ENCODE assay signal across 8 cellular contexts in genomic region chr14:77031680-77032482, GRCh38. TPM values are rescaled to one million over a fixed set of nuclear protein-coding genes. Genes with fewer than 3 reads are reported as not detected.
DNase-seq lines count a peak whose midpoint lies in the region; ATAC-seq, FAIRE-seq and TF ChIP-seq lines count a peak whose summit lies in the region.

No MANE protein-coding gene starts in this region.

- H3K9ac ChIP-seq in HUES48 (ENCODE audit: low read depth, low read length) = no peak overlapping the region

- H3K4me3 ChIP-seq in HUES48 (ENCODE audit: low read depth, low read length) (no peak overlapping the region), heart left ventricle (peak overlapping the region in 4 of 12 donors; percentile 53 to 62 (median 60)), small intestine (ENCODE audit: low read depth in 1 of 2, low read length in 2 of 2) (no peak overlapping the region)

- H3K4me3 Mint-ChIP-seq in activated CD4-positive, alpha-beta memory T cell treated with anti-CD3 and anti-CD28 coated beads for 36 hours = peak overlapping the region; percentile 94

- H3K27me3 ChIP-seq in HUES48 (ENCODE audit: control insufficient read depth, insufficient read depth, low read length) (peaks cover 3% of the 10 kb centered on the region; the same call in 1 of the 2 replicates), heart left ventricle (no peaks in the 10 kb centered on the region), small intestine (ENCODE audit: control insufficient read depth in 2 of 2, insufficient read depth in 2 of 2, low read length in 2 of 2) (no peaks in the 10 kb centered on the region)

- FAIRE-seq in small intestine (lab: Jason Lieb, UNC) (no peak), GM12892 (lab: Jason Lieb, UNC) (no peak)

- CTCF ChIA-PET in activated CD4-positive, alpha-beta memory T cell treated with anti-CD3 and anti-CD28 coated beads for 36 hours (lab: Charles Lee) = interaction anchor here (0.6 to 4.7 kb wide), 5 partner anchors 8 to 115 kb away, joined by 3 to 23 read pairs (median 6); no protein-coding TSS in a partner anchor

- ATAC-seq in heart left ventricle = no peak
- no peak for ATAC-seq in GM21825 (IDR thresholded peaks at IDR 0.05; ENCODE audit: unreplicated experiment)
- no peak for ATAC-seq in GM18868 (IDR thresholded peaks at IDR 0.05; ENCODE audit: unreplicated experiment)

- POLR2A ChIA-PET in activated CD4-positive, alpha-beta memory T cell treated with anti-CD3 and anti-CD28 coated beads for 36 hours (lab: Charles Lee) = interaction anchor here (1.1 to 3.0 kb wide), 3 partner anchors 11 to 85 kb away, joined by 5 to 17 read pairs (median 8); no protein-coding TSS in a partner anchor

- H3K27ac ChIP-seq in HUES48 (ENCODE audit: low read depth, low read length) (peak overlapping the region; percentile 93), heart left ventricle (peak overlapping the region; percentile 96 to 100 (median 100)), small intestine (ENCODE audit: low read depth in 1 of 2, low read length in 1 of 2) (peak overlapping the region; percentile 67 to 94)

- peak; percentile 44 for DNase-seq in activated CD4-positive, alpha-beta memory T cell treated with anti-CD3 and anti-CD28 coated beads for 36 hours
- DNase-seq in heart left ventricle = peak in 3 of 5 donors; percentile 40 to 68 (median 65)
- DNase-seq in small intestine = no peak
- no peak for DNase-seq in GM12892 (ENCODE audit: insufficient read length)
- no peak for DNase-seq in cerebellar nuclear complex (lab: John Stamatoyannopoulos, UW)

- intact Hi-C loops in activated CD4-positive, alpha-beta memory T cell treated with anti-CD3 and anti-CD28 coated beads for 36 hours (cut with micrococcal nuclease) = loop anchor here (1.0 to 10.0 kb wide), 3 partner anchors 8 to 1477 kb away; no protein-coding TSS in a partner anchor
- intact Hi-C loops in heart left ventricle (cut with DNase I) = loop anchor here in 1 of 10 donors (2.0 kb wide), 1 partner anchor 113 kb away; no protein-coding TSS in a partner anchor

- no peak for TF ChIP-seq CTCF in heart left ventricle (IDR thresholded peaks at IDR 0.05)

- 32 to 39% (median 37%) methylated on average over 9 of the region's 9 CpGs for WGBS in heart left ventricle, 4 donors
- 33 to 50% (median 40%) methylated on average over 9 of the region's 9 CpGs for WGBS in small intestine, 3 donors

- TF ChIP-seq POLR2A in heart left ventricle (IDR thresholded peaks at IDR 0.05) (no peak), GM12892 (IDR thresholded peaks at IDR 0.05; ENCODE audit: low read depth, low read length) (no peak)

- H3K27ac Mint-ChIP-seq in activated CD4-positive, alpha-beta memory T cell treated with anti-CD3 and anti-CD28 coated beads for 36 hours = peak overlapping the region; percentile 98

- H3K36me3 Mint-ChIP-seq in activated CD4-positive, alpha-beta memory T cell treated with anti-CD3 and anti-CD28 coated beads for 36 hours = peaks cover 8% of the 10 kb centered on the region

- H3K9me3 ChIP-seq in HUES48 (ENCODE audit: control insufficient read depth, insufficient read depth, low read length) (no peaks in the 10 kb centered on the region), heart left ventricle (no peaks in the 10 kb centered on the region), small intestine (ENCODE audit: control insufficient read depth, low read depth) (no peaks in the 10 kb centered on the region)

- H3K9me3 Mint-ChIP-seq in activated CD4-positive, alpha-beta memory T cell treated with anti-CD3 and anti-CD28 coated beads for 36 hours = no peaks in the 10 kb centered on the region

- H3K36me3 ChIP-seq in HUES48 (ENCODE audit: control insufficient read depth, insufficient read depth, low read length) (no peaks in the 10 kb centered on the region), heart left ventricle (no peaks in the 10 kb centered on the region), small intestine (ENCODE audit: control insufficient read depth in 2 of 2, insufficient read depth in 2 of 2, low read length in 2 of 2) (no peaks in the 10 kb centered on the region)

- H3K27me3 Mint-ChIP-seq in activated CD4-positive, alpha-beta memory T cell treated with anti-CD3 and anti-CD28 coated beads for 36 hours = no peaks in the 10 kb centered on the region

- H3K4me1 ChIP-seq in HUES48 (ENCODE audit: control insufficient read depth, insufficient read depth, low read length) (peaks cover 44% of the 10 kb centered on the region), heart left ventricle (peaks cover 14 to 81% (median 55%) of the 10 kb centered on the region in 12 donors), small intestine (ENCODE audit: control insufficient read depth in 2 of 2, insufficient read depth in 1 of 2, low read depth in 1 of 2, low read length in 1 of 2) (peaks cover 0 to 9% of the 10 kb centered on the region in 2 donors)

- peaks cover 54% of the 10 kb centered on the region for H3K4me1 Mint-ChIP-seq in activated CD4-positive, alpha-beta memory T cell treated with anti-CD3 and anti-CD28 coated beads for 36 hours (ENCODE audit: low read depth)

RNA-seq across cellular contexts. Expression of gene IRF2BPL, which starts 3.4 kb away (rescaled TPM):
- 10 to 100 TPM; 38.5 to 41.1 TPM for total RNA-seq in activated CD4-positive, alpha-beta memory T cell treated with anti-CD3 and anti-CD28 coated beads for 36 hours
- 10 to 100 TPM; 31.7 to 59.2 (median 36.7) TPM for total RNA-seq in heart left ventricle
- polyA plus RNA-seq in heart left ventricle = 10 to 100 TPM in 1 of 2 donors, 1 to 10 TPM in 1; 7.5 to 24.4 TPM
- 10 to 100 TPM in 1 of 3 donors, 1 to 10 TPM in 2; 2.0 to 14.3 (median 3.2) TPM for polyA plus RNA-seq in small intestine
- polyA plus RNA-seq in GM12892 (2012; ENCODE audit: missing spikeins) = 3.9 TPM

Comparison
In these comparisons a context has a peak if more than half of its experiments do, and no peak if none do; other contexts are left out.
1. DNase-seq: peak in activated CD4-positive, alpha-beta memory T cell treated with anti-CD3 and anti-CD28 coated beads for 36 hours (single experiment) and heart left ventricle (3 of 5); none in small intestine (single experiment), GM12892 (single experiment) and cerebellar nuclear complex (0 of 2).
2. Peak in every context shown above with its lines, with median percentiles within 50 percentile points of each other: H3K27ac ChIP-seq.